10 cellular contexts compared by ENCODE assay signal in genomic region chr1:30418426-30419245, GRCh38.
"Had no signal": no experiment of that assay in that cellular context is flagged by ENCODE, and none has a peak within 500 bp of the region (broad histone marks: within the 10 kb centered on the region; RNA-seq: fewer than 3 reads in every experiment).

No MANE protein-coding gene starts in this region.

- H3K4me1 ChIP-seq: stomach, thyroid gland had no signal

- DNase-seq: activated CD4-positive, alpha-beta memory T cell treated with anti-CD3 and anti-CD28 coated beads for 36 hours; activated CD4-positive, CD25-positive, alpha-beta regulatory T cell treated with anti-CD3 and anti-CD28 coated beads, Interleukin-2, amount 50 U/mL, for 72 hours; amygdala; mesendoderm; retina; stimulated activated CD4-positive, alpha-beta T cell treated with anti-CD3 and anti-CD28 coated beads, Interleukin-4, amount 100 ng/mL, for 4 hours; stomach; thyroid gland had no signal

- H3K4me3 ChIP-seq: ovary, stomach, thyroid gland had no signal

- H3K9me3 ChIP-seq: ovary, stomach, thyroid gland had no signal

- H3K27me3 ChIP-seq: ovary, thyroid gland had no signal

- ATAC-seq: activated naive CD4-positive, alpha-beta T cell treated with anti-CD3 and anti-CD28 coated beads, Interleukin-2, amount 50 U/mL, for 72 hours had no signal

- H3K27ac ChIP-seq: ovary, stomach, thyroid gland had no signal

- H3K36me3 ChIP-seq: ovary, stomach, thyroid gland had no signal
